1 cellular context compared by ENCODE assay signal in the genomic region with DNA sequence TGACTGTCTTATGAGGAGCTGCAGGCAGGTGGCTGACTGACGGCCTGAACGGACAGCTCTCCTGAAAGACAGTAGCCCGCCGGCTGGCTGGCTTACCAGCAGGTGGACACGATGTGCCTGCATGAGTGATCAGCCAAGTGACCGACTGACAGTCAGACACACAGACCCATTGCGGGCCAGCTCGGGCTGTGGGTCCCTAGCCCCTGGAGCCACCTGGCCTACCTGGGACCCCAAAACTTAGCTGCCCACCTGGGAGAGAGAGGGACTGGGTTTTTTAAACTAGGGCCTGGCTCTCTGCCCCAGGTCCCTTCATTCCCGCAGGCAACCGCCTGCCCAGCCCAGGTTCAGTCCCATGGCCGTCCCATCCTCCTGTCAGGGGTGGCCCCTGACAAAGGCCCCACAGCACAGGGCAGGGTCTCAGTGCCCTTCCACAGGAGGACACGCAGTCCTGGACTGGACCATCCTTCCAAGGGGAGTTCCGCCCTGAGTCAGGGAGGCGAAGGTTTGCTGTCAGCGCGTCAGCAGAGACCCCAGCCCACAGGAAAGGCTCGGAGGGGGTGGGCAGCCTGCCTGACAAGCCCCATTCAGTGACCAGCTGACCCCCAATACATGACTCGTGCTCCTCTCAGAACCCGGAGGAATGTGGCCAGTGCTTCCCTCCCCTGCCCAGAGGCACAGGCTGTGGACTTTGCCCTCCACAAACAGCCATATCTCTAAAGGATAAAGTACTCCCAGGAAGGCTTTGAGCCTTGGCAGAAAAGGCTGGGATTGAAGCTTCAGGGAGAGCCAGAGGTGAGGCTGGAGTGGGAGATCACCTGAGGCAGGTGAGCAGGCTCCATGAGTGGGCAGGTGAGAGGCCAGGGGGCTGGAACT.
A peak's percentile ranks its signal among the peaks of the same experiment; 100 is the strongest.
TF ChIP-seq lines count a peak whose summit lies in the region.

No MANE protein-coding gene starts in this region.

TF ChIP-seq in K562, 482 proteins besides CTCF, POLR2A, EP300 and RAD21 (continued from another document):
- TF ChIP-seq, protein P1, sequence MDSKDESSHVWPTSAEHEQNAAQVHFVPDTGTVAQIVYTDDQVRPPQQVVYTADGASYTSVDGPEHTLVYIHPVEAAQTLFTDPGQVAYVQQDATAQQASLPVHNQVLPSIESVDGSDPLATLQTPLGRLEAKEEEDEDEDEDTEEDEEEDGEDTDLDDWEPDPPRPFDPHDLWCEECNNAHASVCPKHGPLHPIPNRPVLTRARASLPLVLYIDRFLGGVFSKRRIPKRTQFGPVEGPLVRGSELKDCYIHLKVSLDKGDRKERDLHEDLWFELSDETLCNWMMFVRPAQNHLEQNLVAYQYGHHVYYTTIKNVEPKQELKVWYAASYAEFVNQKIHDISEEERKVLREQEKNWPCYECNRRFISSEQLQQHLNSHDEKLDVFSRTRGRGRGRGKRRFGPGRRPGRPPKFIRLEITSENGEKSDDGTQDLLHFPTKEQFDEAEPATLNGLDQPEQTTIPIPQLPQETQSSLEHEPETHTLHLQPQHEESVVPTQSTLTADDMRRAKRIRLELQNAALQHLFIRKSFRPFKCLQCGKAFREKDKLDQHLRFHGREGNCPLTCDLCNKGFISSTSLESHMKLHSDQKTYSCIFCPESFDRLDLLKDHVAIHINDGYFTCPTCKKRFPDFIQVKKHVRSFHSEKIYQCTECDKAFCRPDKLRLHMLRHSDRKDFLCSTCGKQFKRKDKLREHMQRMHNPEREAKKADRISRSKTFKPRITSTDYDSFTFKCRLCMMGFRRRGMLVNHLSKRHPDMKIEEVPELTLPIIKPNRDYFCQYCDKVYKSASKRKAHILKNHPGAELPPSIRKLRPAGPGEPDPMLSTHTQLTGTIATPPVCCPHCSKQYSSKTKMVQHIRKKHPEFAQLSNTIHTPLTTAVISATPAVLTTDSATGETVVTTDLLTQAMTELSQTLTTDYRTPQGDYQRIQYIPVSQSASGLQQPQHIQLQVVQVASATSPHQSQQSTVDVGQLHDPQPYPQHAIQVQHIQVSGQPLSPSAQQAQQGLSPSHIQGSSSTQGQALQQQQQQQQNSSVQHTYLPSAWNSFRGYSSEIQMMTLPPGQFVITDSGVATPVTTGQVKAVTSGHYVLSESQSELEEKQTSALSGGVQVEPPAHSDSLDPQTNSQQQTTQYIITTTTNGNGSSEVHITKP (IDR thresholded peaks at IDR 0.05; ENCODE audit: partially characterized antibody): peak; percentile 79
- no peak for TF ChIP-seq FOXP1 (CRISPR knock-in tag; IDR thresholded peaks at IDR 0.05)
